In the genomic region with DNA sequence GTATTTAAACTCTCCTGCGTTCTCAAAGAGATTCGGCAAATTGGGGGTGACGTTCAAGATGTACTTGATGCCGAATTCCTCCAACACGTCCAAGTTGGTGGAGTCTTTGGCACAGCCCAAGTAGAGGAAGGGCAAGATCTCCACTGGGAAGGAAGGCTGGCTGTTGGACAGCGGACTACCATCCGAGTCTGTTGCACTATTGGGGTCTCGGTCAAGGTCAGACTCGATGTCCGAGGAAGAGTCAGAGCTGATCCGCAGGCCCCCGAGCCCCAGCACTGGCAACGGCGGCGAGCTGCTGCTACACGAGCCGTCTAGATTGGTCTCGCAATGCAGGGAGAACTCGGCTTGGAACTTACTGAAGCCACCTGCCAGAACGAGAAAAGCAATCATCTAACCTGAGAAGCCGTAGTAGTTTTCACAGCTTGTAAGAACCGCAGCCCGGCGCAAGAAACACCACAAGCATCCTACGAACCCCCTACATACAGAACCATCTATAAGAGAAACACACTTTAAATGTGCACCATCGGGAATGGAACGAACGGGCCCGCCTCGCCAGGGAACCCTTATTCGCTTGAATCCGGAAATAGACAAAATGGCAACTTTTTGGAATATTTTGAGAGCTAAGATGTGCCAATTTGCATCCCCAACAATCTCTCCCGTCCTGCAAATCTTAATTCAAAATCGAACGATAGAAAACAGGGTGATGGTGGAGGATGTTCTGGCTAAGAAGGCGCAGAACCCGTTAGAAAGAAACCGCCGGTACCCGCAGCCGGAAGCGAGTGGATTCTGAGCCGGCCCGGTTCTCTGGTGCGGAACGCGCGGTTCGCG, we compare ENCODE assay signal across 8 cellular contexts. TPM values are rescaled to one million over a fixed set of nuclear protein-coding genes. Genes with fewer than 3 reads are reported as not detected.
A peak's percentile ranks its signal among the peaks of the same experiment; 100 is the strongest.
DNase-seq lines count a peak whose midpoint lies in the region; ATAC-seq lines count a peak whose summit lies in the region.

No MANE protein-coding gene starts in this region.

- H3K4me1 Mint-ChIP-seq in naive thymus-derived CD4-positive, alpha-beta T cell, result peaks cover 31 to 69% (median 60%) of the 10 kb centered on the region in 7 donors

- intact Hi-C loops in naive thymus-derived CD4-positive, alpha-beta T cell (cut with micrococcal nuclease), result loop anchor here (1.0 to 5.0 kb wide), 2 partner anchors 17 to 511 kb away; no protein-coding TSS in a partner anchor

- H3K27me3 ChIP-seq in naive thymus-derived CD4-positive, alpha-beta T cell (ENCODE audit: control insufficient read depth in 2 of 2, insufficient read depth in 2 of 2, low read length in 2 of 2), result no peaks in the 10 kb centered on the region

- no peaks in the 10 kb centered on the region for H3K9me3 ChIP-seq in naive thymus-derived CD4-positive, alpha-beta T cell (ENCODE audit: control insufficient read depth in 2 of 3, low read length in 3 of 3)

- H3K36me3 Mint-ChIP-seq in naive thymus-derived CD4-positive, alpha-beta T cell, result peaks cover 0 to 37% (median 0%) of the 10 kb centered on the region in 5 donors

- no peaks in the 10 kb centered on the region for H3K36me3 ChIP-seq in naive thymus-derived CD4-positive, alpha-beta T cell (ENCODE audit: control insufficient read depth in 2 of 3, insufficient read depth in 3 of 3, low read length in 3 of 3)

- H3K9me3 Mint-ChIP-seq in naive thymus-derived CD4-positive, alpha-beta T cell, result peaks cover 0 to 2% (median 0%) of the 10 kb centered on the region in 11 donors

- peak overlapping the region in 8 of 9 donors; percentile 34 to 97 (median 69) for H3K27ac Mint-ChIP-seq in naive thymus-derived CD4-positive, alpha-beta T cell

- peaks cover 35 to 38% of the 10 kb centered on the region in 2 donors for H3K4me1 ChIP-seq in naive thymus-derived CD4-positive, alpha-beta T cell (ENCODE audit: control insufficient read depth in 2 of 2, insufficient read depth in 2 of 2, low read length in 2 of 2)

- CTCF ChIA-PET in naive thymus-derived CD4-positive, alpha-beta T cell (lab: Charles Lee), result interaction anchor here (1.0 kb wide), 1 partner anchor 177 kb away, joined by 3 read pairs; no protein-coding TSS in a partner anchor

- POLR2A ChIA-PET in naive thymus-derived CD4-positive, alpha-beta T cell (lab: Charles Lee), result no interaction called here

- ATAC-seq in naive thymus-derived CD4-positive, alpha-beta T cell, result no peak
- ATAC-seq in HG02571 (IDR thresholded peaks at IDR 0.05; ENCODE audit: unreplicated experiment), result no peak

- H3K4me3 Mint-ChIP-seq in naive thymus-derived CD4-positive, alpha-beta T cell, result peak overlapping the region; percentile 88 to 98 (median 90)

- H3K27ac ChIP-seq in epithelial cell of prostate, result peak overlapping the region; percentile 100
- no peak overlapping the region for H3K27ac ChIP-seq in naive thymus-derived CD4-positive, alpha-beta T cell (ENCODE audit: low read depth, low read length)

- peak; percentile 19 for DNase-seq in NK-92 treated with Interleukin-12 subunit alpha and Interleukin-12 subunit beta, amount 100 ng/mL, for 24 hours (lab: John Stamatoyannopoulos, UW)
- DNase-seq in NK-92 (lab: John Stamatoyannopoulos, UW; ENCODE audit: unreplicated experiment) (no peak), UCSD-AML1 (lab: John Stamatoyannopoulos, UW; ENCODE audit: unreplicated experiment) (peak; percentile 30), epithelial cell of prostate (ENCODE audit: low read depth, low spot score) (no peak), kidney glomerular epithelial cell (lab: John Stamatoyannopoulos, UW) (no peak), H4 (ENCODE audit: low spot score) (no peak)
- peak in 8 of 9 donors; percentile 17 to 33 (median 26) for DNase-seq in naive thymus-derived CD4-positive, alpha-beta T cell

- H3K4me3 ChIP-seq in naive thymus-derived CD4-positive, alpha-beta T cell (ENCODE audit: low read length), result peak overlapping the region; percentile 68

- H3K27me3 Mint-ChIP-seq in naive thymus-derived CD4-positive, alpha-beta T cell, result peaks cover 0 to 4% (median 0%) of the 10 kb centered on the region in 5 donors

RNA-seq across cellular contexts. Expression of gene DUSP6, which starts 1.4 kb away (rescaled TPM):
- 100 to 1,000 TPM in 1 of 5 experiments, 10 to 100 TPM in 2, 1 to 10 TPM in 2; 2.7 to 225 (median 33.8) TPM for total RNA-seq in naive thymus-derived CD4-positive, alpha-beta T cell
- 1 to 10 TPM in 1 of 2 donors, under 1 TPM in 1; 0.45 to 1.1 TPM for polyA plus RNA-seq in naive thymus-derived CD4-positive, alpha-beta T cell
- total RNA-seq in H4 (2014; rRNA removed; shearing (Covaris generic)), result 2.7 and 4.0 TPM in 2 replicates

Comparison
In these comparisons a context has a peak if more than half of its experiments do, and no peak if none do; other contexts are left out.
1. DNase-seq: peak in NK-92 treated with Interleukin-12 subunit alpha and Interleukin-12 subunit beta, amount 100 ng/mL, for 24 hours (single experiment), UCSD-AML1 (single experiment) and naive thymus-derived CD4-positive, alpha-beta T cell (8 of 9); none in NK-92 (single experiment), epithelial cell of prostate (single experiment), kidney glomerular epithelial cell (single experiment) and H4 (single experiment).